Comparison of ENCODE assay signal across 23 cellular contexts in genomic region chr11:6557761-6558674, GRCh38. TPM values are rescaled to one million over a fixed set of nuclear protein-coding genes. Genes with fewer than 3 reads are reported as not detected.
DNase-seq lines count a peak whose midpoint lies in the region; ATAC-seq, FAIRE-seq and TF ChIP-seq lines count a peak whose summit lies in the region.
"Had no signal": no experiment of that assay in that cellular context is flagged by ENCODE, and none has a peak within 500 bp of the region (broad histone marks: within the 10 kb centered on the region; RNA-seq: fewer than 3 reads in every experiment).

No MANE protein-coding gene starts in this region.

- TF ChIP-seq CTCF in K562 (IDR thresholded peaks at IDR 0.05 in 2 of 3, conservative IDR thresholded peaks at IDR 0.05 in 1 of 3; ENCODE audit: insufficient read depth in 2 of 3, low read depth in 1 of 3, low read length in 3 of 3): no peak

- no peak for TF ChIP-seq EP300 in K562 (IDR thresholded peaks at IDR 0.05; ENCODE audit: low read length)

- H3K14ac ChIP-seq in neuronal stem cell (ENCODE audit: low read length): no peak overlapping the region

- no peak overlapping the region for H2BK5ac ChIP-seq in neuronal stem cell (ENCODE audit: low read length)

- no peaks in the 10 kb centered on the region for H3K27me3 ChIP-seq in K562 (ENCODE audit: control insufficient read depth in 2 of 2, insufficient read depth in 2 of 2, low read length in 2 of 2)
- H3K27me3 ChIP-seq in neuronal stem cell (ENCODE audit: control insufficient read depth in 3 of 3, insufficient read depth in 3 of 3, low read depth in 1 of 3, low read length in 3 of 3): no peaks in the 10 kb centered on the region
- H3K27me3 ChIP-seq: BE2C had no signal

- no peak overlapping the region for H3K4ac ChIP-seq in neuronal stem cell (ENCODE audit: low read length)

- CTCF ChIA-PET in K562 (lab: Yijun Ruan, JAX; ENCODE audit: low intra/inter-chr PET ratio): no interaction called here

- H3K36me3 ChIP-seq in K562 (ENCODE audit: control insufficient read depth, insufficient read depth, low read length): no peaks in the 10 kb centered on the region
- H3K36me3 ChIP-seq in neuronal stem cell (replicated peaks in 1 of 2; ENCODE audit: control insufficient read depth in 2 of 2, insufficient read depth in 2 of 2, low read length in 2 of 2): no peaks in the 10 kb centered on the region
- H3K36me3 ChIP-seq: BE2C, HAP-1 had no signal

- H3K27ac ChIP-seq in K562 (ENCODE audit: extremely low read depth, low read depth, low read length) (no peak overlapping the region), neuronal stem cell (replicated peaks; ENCODE audit: low read length) (no peak overlapping the region)

- BruUV-seq in K562 (replicated peaks; lab: Mats Ljungman, UMichigan): no TSS peak

- H3K4me1 ChIP-seq in K562 (replicated peaks in 1 of 2; ENCODE audit: control insufficient read depth in 2 of 2, insufficient read depth in 2 of 2, low read length in 2 of 2) (peaks cover 27 to 29% of the 10 kb centered on the region in 2 experiments), neuronal stem cell (ENCODE audit: control insufficient read depth in 2 of 2, insufficient read depth in 1 of 2, low read depth in 1 of 2, low read length in 2 of 2) (no peaks in the 10 kb centered on the region)
- H3K4me1 ChIP-seq: BE2C, Caco-2, HAP-1 had no signal

- TF ChIP-seq POLR2A in K562 (conservative IDR thresholded peaks at IDR 0.05): no peak

- H3K18ac ChIP-seq in neuronal stem cell (ENCODE audit: low read length): no peak overlapping the region

- WGBS in K562 (ENCODE audit: insufficient coverage, low coverage, missing lambda C conversion rate): 91% methylated on average over 13 of the region's 14 CpGs
- no CpG with 5 or more reads among the region's 14 CpGs for WGBS in neuronal stem cell (ENCODE audit: extremely low coverage in 2 of 2, insufficient read length in 2 of 2, insufficient replicate concordance in 1 of 2), 2 donors

- DNase-seq in G401 (ENCODE audit: low spot score) (peak; percentile 66), K562 (ENCODE audit: extremely low read depth in 1 of 4, low spot score in 3 of 4) (no peak), left cardiac atrium (no peak), neuronal stem cell (ENCODE audit: low spot score) (no peak), DMS153 treated with DMSO at 0.1 percent for 48 hours (lab: John Stamatoyannopoulos, UW; ENCODE audit: unreplicated experiment) (no peak), NOMO-1 treated with dmso at 0.1 percent for 144 hours (lab: John Stamatoyannopoulos, UW; ENCODE audit: unreplicated experiment) (no peak), NAMALWA (ENCODE audit: low spot score) (no peak)
- DNase-seq: BE2C; Caco-2; CD4-positive, CD25-positive, alpha-beta regulatory T cell; IMR-90; Karpas-422; NCI-H1048; NCI-H1436; NCI-H1930; NCI-H226; NCI-H524 treated with DMSO at 0.1 percent for 48 hours; PC-3; RPMI8226 had no signal

- intact Hi-C loops in K562 (cut with micrococcal nuclease) (no loop called here), left cardiac atrium (cut with DNase I) (no loop called here)

- H3K4me3 ChIP-seq in K562 (no peak overlapping the region), neuronal stem cell (ENCODE audit: low read length in 2 of 2) (no peak overlapping the region)
- H3K4me3 ChIP-seq: HAP-1 had no signal

- H3K9me1 ChIP-seq in K562 (ENCODE audit: control insufficient read depth, insufficient read depth, low read length): peaks cover 4% of the 10 kb centered on the region

- H3K9me3 ChIP-seq in K562 (replicated peaks; ENCODE audit: control insufficient read depth, insufficient read depth, low read depth, low read length): no peaks in the 10 kb centered on the region
- H3K9me3 ChIP-seq in neuronal stem cell (replicated peaks in 1 of 2; ENCODE audit: control insufficient read depth in 2 of 2, insufficient read depth in 1 of 2, low read depth in 1 of 2, low read length in 2 of 2): no peaks in the 10 kb centered on the region
- H3K9me3 ChIP-seq: BE2C, Caco-2, HAP-1 had no signal

- peak overlapping the region; percentile 18 for H3K23ac ChIP-seq in neuronal stem cell (ENCODE audit: low read depth, low read length, poor library complexity)

- H4K91ac ChIP-seq in neuronal stem cell (ENCODE audit: low read depth, low read length, poor library complexity): no peak overlapping the region

- in situ Hi-C loops in G401 (cut with HindIII; ENCODE audit: low sequenced_read_pairs): no loop called here
- in situ Hi-C loops in K562 (cut with MboI): no loop called here

- no peak for ATAC-seq in K562
- peak; percentile 63 to 95 for ATAC-seq in left cardiac atrium
- ATAC-seq: PC-3 had no signal

- H3K4me2 ChIP-seq in K562 (ENCODE audit: insufficient read depth, low read length): no peak overlapping the region
- H3K4me2 ChIP-seq in neuronal stem cell (ENCODE audit: insufficient read depth, low read length, poor library complexity, severe bottlenecking): no peak overlapping the region

- H2AFZ ChIP-seq in K562 (ENCODE audit: low read depth, low read length): no peak overlapping the region
- no peak overlapping the region for H2AFZ ChIP-seq in neuronal stem cell (ENCODE audit: low read length)

- H3K9ac ChIP-seq in K562 (ENCODE audit: insufficient read depth in 1 of 2, low read depth in 2 of 2, low read length in 2 of 2) (0 out of 4 replicates have a peak overlapping the region, but pooled peaks of 1 of the 2 experiments have one; percentile 14), neuronal stem cell (ENCODE audit: low read depth, low read length, poor library complexity) (no peak overlapping the region)

- no peak overlapping the region for H2AK5ac ChIP-seq in neuronal stem cell (ENCODE audit: low read depth, low read length)

- no peaks in the 10 kb centered on the region for H4K20me1 ChIP-seq in K562 (replicated peaks; ENCODE audit: control insufficient read depth, insufficient read depth, low read length)

- no peak overlapping the region for H2BK12ac ChIP-seq in neuronal stem cell (ENCODE audit: low read length)

- no peak for TF ChIP-seq RAD21 in K562 (CRISPR knock-in tag; conservative IDR thresholded peaks at IDR 0.05 in 1 of 2, IDR thresholded peaks at IDR 0.05 in 1 of 2)

- H2BK120ac ChIP-seq in neuronal stem cell (ENCODE audit: low read depth, low read length): no peak overlapping the region

- H4K8ac ChIP-seq in neuronal stem cell (ENCODE audit: low read depth, low read length): no peak overlapping the region

- no peak for FAIRE-seq in K562 (lab: Jason Lieb, UNC)
- FAIRE-seq: A204.1, GM12892, HTR-8/SVneo had no signal

- POLR2A ChIA-PET in K562 (lab: Yijun Ruan, JAX): interaction anchor here (0.6 to 0.9 kb wide), 2 partner anchors 49 to 1036 kb away, joined by 3 read pairs; no protein-coding TSS in a partner anchor

- no peaks in the 10 kb centered on the region for H3K79me2 ChIP-seq in K562 (ENCODE audit: control insufficient read depth, insufficient read depth, low read length)

- peaks cover 5% of the 10 kb centered on the region for H3K79me1 ChIP-seq in neuronal stem cell (ENCODE audit: low read depth, low read length)

- no peak overlapping the region for H2BK15ac ChIP-seq in neuronal stem cell (ENCODE audit: low read length)

RNA-seq across cellular contexts. Expression of gene RRP8, which starts 45.4 kb away (rescaled TPM):
- 20.3 and 22.2 TPM in 2 replicates for total RNA-seq in G401 (2014; rRNA removed; shearing (Covaris generic))
- 45.2 and 53.8 TPM in 2 replicates for total RNA-seq in K562 (2011; cell fraction: chromatin; rRNA removed; ENCODE audit: low replicate concordance)
- 28.2 and 28.5 TPM in 2 replicates for total RNA-seq in K562 (2011; cell fraction: nucleolus; rRNA removed)
- total RNA-seq in K562 (2011; cell fraction: nucleoplasm; rRNA removed): 33.8 and 40.3 TPM in 2 replicates
- total RNA-seq in K562 (2014; rRNA removed) (27.9 and 47.5 TPM in 2 replicates), K562 (2014; rRNA removed; fragmentation: Illumina TruSeq; extraction: Trizol) (33.5 and 37.0 TPM in 2 replicates), K562 (2015; rRNA removed; fragmentation: Illumina TruSeq; extraction: Trizol) (31.5 and 32.6 TPM in 2 replicates), K562 (2021) (41.0 and 47.2 TPM in 2 replicates), left cardiac atrium (10 to 100 TPM; 14.2 to 18.0 TPM)
- polyA plus RNA-seq in K562 (2011; rRNA removed) (28.1 and 29.8 TPM in 2 replicates), K562 (2014; fragmentation: Illumina TruSeq; extraction: Trizol) (34.6 and 47.3 TPM in 2 replicates), K562 (2014; fragmentation: Nextera tagmentation; extraction: Ambion mirVana) (10 to 100 TPM in 1 of 2 experiments, 1 to 10 TPM in 1; 5.7 to 11.4 TPM), K562 (2014; rRNA removed) (26.1 and 33.4 TPM in 2 replicates)
- polyA plus RNA-seq in K562 (2011; cell fraction: cytosol; rRNA removed): 10.9 and 15.1 TPM in 2 replicates
- 30.2 and 30.7 TPM in 2 replicates for polyA plus RNA-seq in K562 (2011; cell fraction: nucleus; rRNA removed)
- polyA plus RNA-seq in K562 (2012): 22.8 and 24.8 TPM in 2 replicates
- 19.2 and 20.6 TPM in 2 replicates for polyA minus RNA-seq in K562 (2011; rRNA and poly(A)+ RNA removed)
- 8.9 and 17.8 TPM in 2 replicates for polyA minus RNA-seq in K562 (2011; cell fraction: cytosol; rRNA and poly(A)+ RNA removed)
- polyA minus RNA-seq in K562 (2011; cell fraction: nucleus; rRNA and poly(A)+ RNA removed): 29.8 and 39.9 TPM in 2 replicates
- 19.8 TPM for polyA plus RNA-seq in neuronal stem cell (2013, experiment 1 of 2)
- 18.9 TPM for polyA plus RNA-seq in neuronal stem cell (2013, experiment 2 of 2)

RNA-seq across cellular contexts. Expression of gene ILK, which starts 45.6 kb away (rescaled TPM):
- total RNA-seq in G401 (2014; rRNA removed; shearing (Covaris generic)): 112 and 149 TPM in 2 replicates
- total RNA-seq in K562 (2011; cell fraction: chromatin; rRNA removed; ENCODE audit: low replicate concordance): 143 and 177 TPM in 2 replicates
- 86.9 and 104 TPM in 2 replicates for total RNA-seq in K562 (2011; cell fraction: nucleolus; rRNA removed)
- total RNA-seq in K562 (2011; cell fraction: nucleoplasm; rRNA removed): 98.0 and 109 TPM in 2 replicates
- 43.3 and 54.7 TPM in 2 replicates for total RNA-seq in K562 (2014; rRNA removed)
- total RNA-seq in K562 (2014; rRNA removed; fragmentation: Illumina TruSeq; extraction: Trizol): 47.0 and 50.4 TPM in 2 replicates
- total RNA-seq in K562 (2015; rRNA removed; fragmentation: Illumina TruSeq; extraction: Trizol): 57.3 and 59.0 TPM in 2 replicates
- total RNA-seq in K562 (2021): 57.9 and 58.9 TPM in 2 replicates
- 95.9 and 108 TPM in 2 replicates for polyA plus RNA-seq in K562 (2011; rRNA removed)
- 106 and 115 TPM in 2 replicates for polyA plus RNA-seq in K562 (2011; cell fraction: cytosol; rRNA removed)
- polyA plus RNA-seq in K562 (2011; cell fraction: nucleus; rRNA removed): 190 and 247 TPM in 2 replicates
- 56.9 and 91.3 TPM in 2 replicates for polyA plus RNA-seq in K562 (2012)
- polyA plus RNA-seq in K562 (2014; fragmentation: Illumina TruSeq; extraction: Trizol): 83.6 and 86.9 TPM in 2 replicates
- polyA plus RNA-seq in K562 (2014; fragmentation: Nextera tagmentation; extraction: Ambion mirVana): 10 to 100 TPM; 49.3 to 85.1 TPM
- 54.5 and 57.3 TPM in 2 replicates for polyA plus RNA-seq in K562 (2014; rRNA removed)
- 81.2 and 84.6 TPM in 2 replicates for polyA minus RNA-seq in K562 (2011; rRNA and poly(A)+ RNA removed)
- 31.6 and 38.1 TPM in 2 replicates for polyA minus RNA-seq in K562 (2011; cell fraction: cytosol; rRNA and poly(A)+ RNA removed)
- polyA minus RNA-seq in K562 (2011; cell fraction: nucleus; rRNA and poly(A)+ RNA removed): 49.8 and 82.9 TPM in 2 replicates
- 100 to 1,000 TPM; 166 to 183 TPM for total RNA-seq in left cardiac atrium
- 96.9 TPM for polyA plus RNA-seq in neuronal stem cell (2013, experiment 1 of 2)
- 95.8 TPM for polyA plus RNA-seq in neuronal stem cell (2013, experiment 2 of 2)

RNA-seq across cellular contexts. Expression of gene TAF10, which starts 54.0 kb away (rescaled TPM):
- 62.1 and 64.5 TPM in 2 replicates for total RNA-seq in G401 (2014; rRNA removed; shearing (Covaris generic))
- total RNA-seq in K562 (2011; cell fraction: chromatin; rRNA removed; ENCODE audit: low replicate concordance): 41.3 and 76.7 TPM in 2 replicates
- total RNA-seq in K562 (2011; cell fraction: nucleolus; rRNA removed): 44.1 and 46.0 TPM in 2 replicates
- 51.3 and 101 TPM in 2 replicates for total RNA-seq in K562 (2011; cell fraction: nucleoplasm; rRNA removed)
- total RNA-seq in K562 (2014; rRNA removed) (131 and 181 TPM in 2 replicates), K562 (2014; rRNA removed; fragmentation: Illumina TruSeq; extraction: Trizol) (78.6 and 96.2 TPM in 2 replicates), K562 (2015; rRNA removed; fragmentation: Illumina TruSeq; extraction: Trizol) (89.5 and 105 TPM in 2 replicates), K562 (2021) (153 and 154 TPM in 2 replicates), left cardiac atrium (100 to 1,000 TPM; 102 to 105 TPM)
- polyA plus RNA-seq in K562 (2011; rRNA removed) (166 and 197 TPM in 2 replicates), K562 (2014; fragmentation: Illumina TruSeq; extraction: Trizol) (120 and 148 TPM in 2 replicates), K562 (2014; fragmentation: Nextera tagmentation; extraction: Ambion mirVana) (10 to 100 TPM; 19.5 to 28.2 TPM), K562 (2014; rRNA removed) (121 and 186 TPM in 2 replicates)
- 173 and 272 TPM in 2 replicates for polyA plus RNA-seq in K562 (2011; cell fraction: cytosol; rRNA removed)
- 214 and 295 TPM in 2 replicates for polyA plus RNA-seq in K562 (2011; cell fraction: nucleus; rRNA removed)
- 232 and 237 TPM in 2 replicates for polyA plus RNA-seq in K562 (2012)
- polyA minus RNA-seq in K562 (2011; rRNA and poly(A)+ RNA removed): 36.3 and 56.6 TPM in 2 replicates
- 49.1 and 55.1 TPM in 2 replicates for polyA minus RNA-seq in K562 (2011; cell fraction: cytosol; rRNA and poly(A)+ RNA removed)
- 25.6 and 30.0 TPM in 2 replicates for polyA minus RNA-seq in K562 (2011; cell fraction: nucleus; rRNA and poly(A)+ RNA removed)
- polyA plus RNA-seq in neuronal stem cell (2013, experiment 1 of 2): 283 TPM
- 282 TPM for polyA plus RNA-seq in neuronal stem cell (2013, experiment 2 of 2)
